Comparison of ENCODE assay signal across 1 cellular context in genomic region chr17:60603477-60603876, GRCh38.
TF ChIP-seq lines count a peak whose summit lies in the region.

No MANE protein-coding gene starts in this region.

TF ChIP-seq in HepG2, 621 proteins besides CTCF, POLR2A, EP300 and RAD21:
- 0 out of 2 replicates have a peak, but pooled peaks have one; percentile 31 for TF ChIP-seq ZMYM3 (CRISPR knock-in tag; IDR thresholded peaks at IDR 0.05)
- TF ChIP-seq, protein P1, sequence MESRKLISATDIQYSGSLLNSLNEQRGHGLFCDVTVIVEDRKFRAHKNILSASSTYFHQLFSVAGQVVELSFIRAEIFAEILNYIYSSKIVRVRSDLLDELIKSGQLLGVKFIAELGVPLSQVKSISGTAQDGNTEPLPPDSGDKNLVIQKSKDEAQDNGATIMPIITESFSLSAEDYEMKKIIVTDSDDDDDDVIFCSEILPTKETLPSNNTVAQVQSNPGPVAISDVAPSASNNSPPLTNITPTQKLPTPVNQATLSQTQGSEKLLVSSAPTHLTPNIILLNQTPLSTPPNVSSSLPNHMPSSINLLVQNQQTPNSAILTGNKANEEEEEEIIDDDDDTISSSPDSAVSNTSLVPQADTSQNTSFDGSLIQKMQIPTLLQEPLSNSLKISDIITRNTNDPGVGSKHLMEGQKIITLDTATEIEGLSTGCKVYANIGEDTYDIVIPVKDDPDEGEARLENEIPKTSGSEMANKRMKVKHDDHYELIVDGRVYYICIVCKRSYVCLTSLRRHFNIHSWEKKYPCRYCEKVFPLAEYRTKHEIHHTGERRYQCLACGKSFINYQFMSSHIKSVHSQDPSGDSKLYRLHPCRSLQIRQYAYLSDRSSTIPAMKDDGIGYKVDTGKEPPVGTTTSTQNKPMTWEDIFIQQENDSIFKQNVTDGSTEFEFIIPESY (CRISPR knock-in tag; IDR thresholded peaks at IDR 0.05), result peak; percentile 70
- peak; percentile 47; the same call in 1 of the 2 replicates for TF ChIP-seq ZBTB38 (CRISPR knock-in tag; IDR thresholded peaks at IDR 0.05)
- TF ChIP-seq ZNF121 (CRISPR knock-in tag; IDR thresholded peaks at IDR 0.05), result peak; percentile 91
